9 cellular contexts compared by ENCODE assay signal in the genomic region with DNA sequence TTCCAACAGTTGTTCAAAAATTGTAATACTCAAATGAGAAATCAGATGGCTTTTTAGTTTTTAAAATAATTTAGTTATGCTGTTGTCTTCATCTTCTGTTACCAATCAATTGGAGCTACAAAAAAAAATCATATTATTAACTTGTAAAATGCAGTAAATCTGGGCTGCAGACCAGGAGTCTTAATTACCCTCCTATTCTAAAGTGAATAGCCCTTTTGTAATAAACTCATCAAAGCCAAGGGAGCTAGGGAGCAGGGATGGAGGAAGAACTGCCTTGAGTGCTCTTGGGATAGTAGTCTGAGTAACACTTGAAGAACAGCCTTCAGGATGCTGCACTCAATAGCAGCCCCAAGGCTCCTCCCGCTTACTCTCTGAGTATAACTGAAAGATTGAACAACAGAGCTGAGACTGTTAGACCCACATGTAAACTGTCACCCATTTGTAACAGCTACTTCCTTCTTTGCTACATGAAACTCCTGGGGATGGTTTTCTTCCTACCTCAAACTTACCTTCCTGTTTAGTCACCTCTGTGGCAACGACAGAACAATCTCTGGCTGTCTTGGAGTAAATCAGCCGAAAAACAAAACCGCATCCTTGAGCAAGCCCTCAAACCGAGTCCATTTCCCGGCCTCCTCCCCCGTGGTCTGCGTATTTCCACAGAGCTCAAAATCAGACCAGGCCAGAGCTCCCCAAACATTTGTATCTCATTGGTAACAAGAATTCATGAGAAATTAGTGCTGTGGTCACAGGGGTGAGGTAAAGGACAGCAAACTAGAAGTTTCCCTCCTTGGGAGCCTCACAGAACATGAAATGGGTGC.
DNase-seq lines count a peak whose midpoint lies in the region; ATAC-seq and TF ChIP-seq lines count a peak whose summit lies in the region.
"Had no signal": no experiment of that assay in that cellular context is flagged by ENCODE, and none has a peak within 500 bp of the region (broad histone marks: within the 10 kb centered on the region; RNA-seq: fewer than 3 reads in every experiment).

No MANE protein-coding gene starts in this region.

- TF ChIP-seq CTCF in choroid plexus epithelial cell (conservative IDR thresholded peaks at IDR 0.05; ENCODE audit: low read depth, low read length): no peak

- ATAC-seq in HG03139 (IDR thresholded peaks at IDR 0.05; ENCODE audit: unreplicated experiment): peak; percentile 67

- DNase-seq in activated gamma-delta T cell treated with Interleukin-2 at 50 U/mL for 16 hours: peak; percentile 58
- DNase-seq in activated gamma-delta T cell (lab: John Stamatoyannopoulos, UW): no peak
- DNase-seq in T-helper 9 cell: peak; percentile 54
- DNase-seq in choroid plexus epithelial cell (ENCODE audit: low read depth): peak; percentile 55
- DNase-seq in stimulated activated CD8-positive, alpha-beta memory T cell treated with anti-CD3 and anti-CD28 coated beads, Interleukin-2, amount 100 ng/mL, for 48 hours (ENCODE audit: low read depth in 2 of 2): peak; percentile 57 to 63
- no peak for DNase-seq in NCI-H1417 treated with DMSO at 0.1 percent for 48 hours (lab: John Stamatoyannopoulos, UW)
- DNase-seq in NCI-H748 (lab: John Stamatoyannopoulos, UW; ENCODE audit: unreplicated experiment): no peak

- H3K4me3 ChIP-seq in choroid plexus epithelial cell (ENCODE audit: low read depth, low read length): no peak overlapping the region
- H3K4me3 ChIP-seq: cardiac muscle cell had no signal

Comparison
In these comparisons a context has a peak if more than half of its experiments do, and no peak if none do; other contexts are left out.
1. DNase-seq: peak in activated gamma-delta T cell treated with Interleukin-2 at 50 U/mL for 16 hours (single experiment), T-helper 9 cell (single experiment), choroid plexus epithelial cell (single experiment) and stimulated activated CD8-positive, alpha-beta memory T cell treated with anti-CD3 and anti-CD28 coated beads, Interleukin-2, amount 100 ng/mL, for 48 hours (2 of 2); none in activated gamma-delta T cell (single experiment), NCI-H1417 treated with DMSO at 0.1 percent for 48 hours (single experiment) and NCI-H748 (single experiment).